In genomic region chr5:141397756-141398551, GRCh38 we compare ENCODE assay signal across 8 cellular contexts. TPM values are rescaled to one million over a fixed set of nuclear protein-coding genes. Genes with fewer than 3 reads are reported as not detected.
DNase-seq lines count a peak whose midpoint lies in the region; ATAC-seq, FAIRE-seq and TF ChIP-seq lines count a peak whose summit lies in the region.
"Not testable (repeated sequence)": the region's sequence is repeated elsewhere in the genome, so short reads cannot be mapped to it uniquely, and the experiment has no call there.

Gene PCDHGB5 (plus strand): TSS chr5:141397947. CDS start chr5:141398128, 181 bp downstream.

- not testable (repeated sequence) for H3K4me1 Mint-ChIP-seq in activated CD4-positive, alpha-beta T cell treated with anti-CD3 and anti-CD28 coated beads for 36 hours

- not testable (repeated sequence) for H3K36me3 ChIP-seq in GM23248 (ENCODE audit: low read depth); bronchial epithelial cell (ENCODE audit: control insufficient read depth, insufficient read depth, low read length); rectal smooth muscle tissue (ENCODE audit: control insufficient read depth, insufficient read depth, low read length)
- peaks cover 0 to 21% of the 10 kb centered on the region in 2 donors for H3K36me3 ChIP-seq in vagina

- H3K4me3 ChIP-seq in GM23248 (peak within 1 kb of the TSS; percentile 72), bronchial epithelial cell (ENCODE audit: low read depth, low read length) (peak within 1 kb of the TSS; percentile 37), right cardiac atrium (ENCODE audit: low read length) (peak within 1 kb of the TSS; percentile 23), rectal smooth muscle tissue (ENCODE audit: low read length) (peak within 1 kb of the TSS; percentile 27), vagina (peak within 1 kb of the TSS in 1 of 2 donors; percentile 19)

- H3K79me2 ChIP-seq in GM23248 (ENCODE audit: insufficient read depth), result not testable (repeated sequence)

- CTCF ChIA-PET in activated CD4-positive, alpha-beta T cell treated with anti-CD3 and anti-CD28 coated beads for 36 hours (lab: Charles Lee), result interaction anchor here (0.6 to 2.6 kb wide), 18 partner anchors 9 to 244 kb away, joined by 3 to 14 read pairs (median 4); partner anchors contain the start of genes PCDHGA10, PCDHGA11, PCDHGA12 and PCDHGB6

- not testable (repeated sequence) for H3K4me1 ChIP-seq in GM23248 (ENCODE audit: insufficient read depth); right cardiac atrium (ENCODE audit: control insufficient read depth, insufficient read depth, low read length); rectal smooth muscle tissue (ENCODE audit: control insufficient read depth, insufficient read depth, low read length); vagina

- H3F3A ChIP-seq in GM23248 (ENCODE audit: insufficient read depth), result not testable (repeated sequence)

- H3K27ac ChIP-seq in GM23248; right cardiac atrium (ENCODE audit: low read length); rectal smooth muscle tissue (ENCODE audit: low read depth, low read length); vagina: not testable (repeated sequence)

- peaks cover 17% of the 10 kb centered on the region for H3K9me3 Mint-ChIP-seq in activated CD4-positive, alpha-beta T cell treated with anti-CD3 and anti-CD28 coated beads for 36 hours (ENCODE audit: low read depth)

- peak; percentile 92 for ATAC-seq in HG03575 (IDR thresholded peaks at IDR 0.05; ENCODE audit: extremely low read depth, insufficient number of reproducible peaks, low FRiP score, unreplicated experiment)
- peak; percentile 84 for ATAC-seq in activated CD4-positive, alpha-beta T cell treated with anti-CD3 and anti-CD28 coated beads for 36 hours
- ATAC-seq in right cardiac atrium, result peak; percentile 86 to 91

- 23 to 24% methylated on average over 23 to 26 of the region's 43 CpGs for WGBS in GM23248 (ENCODE audit: low coverage in 1 of 2, low lambda C conversion rate in 2 of 2, missing lambda C conversion rate in 2 of 2), 2 experiments
- WGBS in right cardiac atrium, result 8% methylated on average over 24 of the region's 43 CpGs

- not testable (repeated sequence) for H4K20me1 ChIP-seq in GM23248 (ENCODE audit: insufficient read depth)

- not testable (repeated sequence) for H3K9me3 ChIP-seq in GM23248 (ENCODE audit: low read depth)
- H3K9me3 ChIP-seq in right cardiac atrium (ENCODE audit: control insufficient read depth, low read length) (peaks cover 14% of the 10 kb centered on the region), vagina (peaks cover 70% of the 10 kb centered on the region)

- H3K36me3 Mint-ChIP-seq in activated CD4-positive, alpha-beta T cell treated with anti-CD3 and anti-CD28 coated beads for 36 hours (ENCODE audit: low read depth), result peaks cover 25% of the 10 kb centered on the region

- POLR2A ChIA-PET in activated CD4-positive, alpha-beta T cell treated with anti-CD3 and anti-CD28 coated beads for 36 hours (lab: Charles Lee), result not testable (repeated sequence)

- H3K9ac ChIP-seq in GM23248, result peak within 1 kb of the TSS; percentile 67
- H3K9ac ChIP-seq in rectal smooth muscle tissue (ENCODE audit: low read length), result not testable (repeated sequence)

- FAIRE-seq in GM12892 (lab: Jason Lieb, UNC) (peak; percentile 96), bronchial epithelial cell (lab: Jason Lieb, UNC) (peak; percentile 96)

- peaks cover 53% of the 10 kb centered on the region for H3K27me3 Mint-ChIP-seq in activated CD4-positive, alpha-beta T cell treated with anti-CD3 and anti-CD28 coated beads for 36 hours

- in situ Hi-C loops in GM23248 (cut with MboI), result not testable (repeated sequence)

- peak within 1 kb of the TSS; percentile 47 for H3K4me2 ChIP-seq in GM23248 (ENCODE audit: unreplicated experiment)

- not testable (repeated sequence) for TF ChIP-seq POLR2A in GM12892 (IDR thresholded peaks at IDR 0.05; ENCODE audit: low read depth, low read length); vagina (IDR thresholded peaks at IDR 0.05)

- DNase-seq in GM12892 (ENCODE audit: insufficient read length), result peak; percentile 35
- DNase-seq in GM23248, result peak; percentile 68
- DNase-seq in activated CD4-positive, alpha-beta T cell treated with anti-CD3 and anti-CD28 coated beads for 36 hours, result peak; percentile 67
- peak; percentile 41 for DNase-seq in bronchial epithelial cell (ENCODE audit: low read depth)
- DNase-seq in right cardiac atrium, result peak in 2 of 3 donors; percentile 76 to 80
- not testable (repeated sequence) for DNase-seq in vagina (ENCODE audit: extremely low spot score in 2 of 2)

- not testable (repeated sequence) for H3K27ac Mint-ChIP-seq in activated CD4-positive, alpha-beta T cell treated with anti-CD3 and anti-CD28 coated beads for 36 hours

- H3K27me3 ChIP-seq in GM23248 (replicated peaks; ENCODE audit: insufficient read depth); bronchial epithelial cell (ENCODE audit: control insufficient read depth, insufficient read depth, low read length); right cardiac atrium (ENCODE audit: control insufficient read depth, insufficient read depth); rectal smooth muscle tissue (ENCODE audit: control insufficient read depth, insufficient read depth, low read length); vagina: not testable (repeated sequence)

- H2AFZ ChIP-seq in GM23248, result peak within 1 kb of the TSS; percentile 62; the same call in 1 of the 2 replicates

- TF ChIP-seq CTCF in bronchial epithelial cell (IDR thresholded peaks at IDR 0.05; ENCODE audit: insufficient read depth, low read length, severe bottlenecking), result peak; percentile 60
- TF ChIP-seq CTCF in vagina (IDR thresholded peaks at IDR 0.05), result peak in 2 of 3 experiments; percentile 10 to 24

- intact Hi-C loops in activated CD4-positive, alpha-beta T cell treated with anti-CD3 and anti-CD28 coated beads for 36 hours (cut with DNase I, micrococcal nuclease); right cardiac atrium (cut with DNase I); vagina (cut with DNase I): not testable (repeated sequence)

- H3K4me3 Mint-ChIP-seq in activated CD4-positive, alpha-beta T cell treated with anti-CD3 and anti-CD28 coated beads for 36 hours, result peak within 1 kb of the TSS; percentile 52

- not testable (repeated sequence) for H3K9me2 ChIP-seq in GM23248 (ENCODE audit: insufficient read depth)

RNA-seq across cellular contexts. Expression of gene PCDHGB5, which starts in this region (rescaled TPM):
- 2.0 TPM for polyA plus RNA-seq in GM12892 (2012; ENCODE audit: missing spikeins)
- total RNA-seq in GM23248 (2014; rRNA removed; shearing (Covaris generic)), result 13.2 and 14.9 TPM in 2 replicates
- polyA plus RNA-seq in GM23248 (2016; fragmentation: Nextera tagmentation; extraction: Ambion mirVana) (15.0 and 15.7 TPM in 2 replicates), right cardiac atrium (3.3 TPM)
- total RNA-seq in activated CD4-positive, alpha-beta T cell treated with anti-CD3 and anti-CD28 coated beads for 36 hours, result under 1 TPM; 0.05 to 0.09 TPM
- total RNA-seq in bronchial epithelial cell (2.4 and 5.1 TPM in 2 replicates), right cardiac atrium (1 to 10 TPM; 6.4 to 8.6 (median 6.8) TPM), vagina (15.0 TPM)

Comparison
In these comparisons a context has a peak if more than half of its experiments do, and no peak if none do; other contexts are left out.
1. Peak in DNase-seq and ATAC-seq in activated CD4-positive, alpha-beta T cell treated with anti-CD3 and anti-CD28 coated beads for 36 hours; RNA of the gene not detected or under 1 TPM.